Comparison of ENCODE assay signal across 8 cellular contexts in genomic region chr14:65999865-66000264, GRCh38.
"Had no signal": no experiment of that assay in that cellular context is flagged by ENCODE, and none has a peak within 500 bp of the region (broad histone marks: within the 10 kb centered on the region; RNA-seq: fewer than 3 reads in every experiment).

No MANE protein-coding gene starts in this region.

- H3K9me3 ChIP-seq: HAP-1 had no signal

- ATAC-seq: K562 had no signal

- H3K27ac Mint-ChIP-seq: HFFc6 had no signal

- H3K4me3 ChIP-seq: HAP-1, K562 had no signal

- H3K27ac ChIP-seq: HL-60 had no signal

- H3K36me3 ChIP-seq: HAP-1 had no signal

- H3K4me1 ChIP-seq: HAP-1 had no signal

- H3K4me3 Mint-ChIP-seq: HFFc6 had no signal

- FAIRE-seq: K562 had no signal

- DNase-seq: GOT3, H7, HFFc6, IMR-90, Kasumi-1 had no signal
